In genomic region chr2:8619071-8619470, GRCh38 we compare ENCODE assay signal across 20 cellular contexts.
DNase-seq lines count a peak whose midpoint lies in the region; ATAC-seq lines count a peak whose summit lies in the region.
"Had no signal": no experiment of that assay in that cellular context is flagged by ENCODE, and none has a peak within 500 bp of the region (broad histone marks: within the 10 kb centered on the region; RNA-seq: fewer than 3 reads in every experiment).

No MANE protein-coding gene starts in this region.

- ATAC-seq in stimulated activated naive B cell treated with anti-CD40 and anti-IgM and Interleukin-4, amounts not matched to agents 10 μg/mL and 1 μg/mL and 100 μg/mL, for 72 hours (replicated peaks): no peak
- ATAC-seq: A549 had no signal

- DNase-seq in activated effector memory CD4-positive, alpha-beta T cell treated with anti-CD3 and anti-CD28 coated beads, Interleukin-2, amount 50 U/mL, for 16 hours: peak; percentile 24
- no peak for DNase-seq in activated effector memory CD4-positive, alpha-beta T cell treated with Interleukin-2 at 50 U/mL for 16 hours
- DNase-seq in islet precursor cell: peak; percentile 38
- peak; percentile 43 for DNase-seq in mesenteric fat pad (ENCODE audit: low spot score)
- peak; percentile 62 for DNase-seq in posterior vena cava (ENCODE audit: low spot score)
- no peak for DNase-seq in stimulated activated naive B cell treated with anti-CD40 and anti-IgM and Interleukin-4, amounts not matched to agents 10 μg/mL and 1 μg/mL and 100 μg/mL, for 72 hours
- DNase-seq in cerebellar cortex (ENCODE audit: low spot score): no peak
- DNase-seq: 8988T; ACHN; AML-193; BE2C; Calu3; CD4-positive, alpha-beta memory T cell; COR-L47; DMS53; DMS79 treated with DMSO at 0.1 percent for 48 hours; GF-D8; GOT3; HFFc6 had no signal

- peaks cover 4 to 11% of the 10 kb centered on the region in 2 donors for H3K4me1 Mint-ChIP-seq in stimulated activated naive B cell treated with anti-CD40 and anti-IgM and Interleukin-4, amounts not matched to agents 10 μg/mL and 1 μg/mL and 100 μg/mL, for 72 hours

- H3K27ac Mint-ChIP-seq in stimulated activated naive B cell treated with anti-CD40 and anti-IgM and Interleukin-4, amounts not matched to agents 10 μg/mL and 1 μg/mL and 100 μg/mL, for 72 hours: no peak overlapping the region
- H3K27ac Mint-ChIP-seq: CD4-positive, alpha-beta memory T cell; HFFc6 had no signal

- H3K36me3 Mint-ChIP-seq in stimulated activated naive B cell treated with anti-CD40 and anti-IgM and Interleukin-4, amounts not matched to agents 10 μg/mL and 1 μg/mL and 100 μg/mL, for 72 hours: no peaks in the 10 kb centered on the region
- H3K36me3 Mint-ChIP-seq: CD4-positive, alpha-beta memory T cell had no signal

- H3K9me3 Mint-ChIP-seq in stimulated activated naive B cell treated with anti-CD40 and anti-IgM and Interleukin-4, amounts not matched to agents 10 μg/mL and 1 μg/mL and 100 μg/mL, for 72 hours: no peaks in the 10 kb centered on the region
- H3K9me3 Mint-ChIP-seq: CD4-positive, alpha-beta memory T cell; HFFc6 had no signal

- H3K4me3 Mint-ChIP-seq in stimulated activated naive B cell treated with anti-CD40 and anti-IgM and Interleukin-4, amounts not matched to agents 10 μg/mL and 1 μg/mL and 100 μg/mL, for 72 hours: no peak overlapping the region
- H3K4me3 Mint-ChIP-seq: CD4-positive, alpha-beta memory T cell; HFFc6 had no signal

- H3K27me3 Mint-ChIP-seq in stimulated activated naive B cell treated with anti-CD40 and anti-IgM and Interleukin-4, amounts not matched to agents 10 μg/mL and 1 μg/mL and 100 μg/mL, for 72 hours: peaks cover 45 to 54% of the 10 kb centered on the region in 2 donors

- intact Hi-C loops in posterior vena cava (cut with DNase I): no loop called here

Comparison
In these comparisons a context has a peak if more than half of its experiments do, and no peak if none do; other contexts are left out.
1. DNase-seq: peak in activated effector memory CD4-positive, alpha-beta T cell treated with anti-CD3 and anti-CD28 coated beads, Interleukin-2, amount 50 U/mL, for 16 hours (single experiment), islet precursor cell (single experiment), mesenteric fat pad (single experiment) and posterior vena cava (single experiment); none in activated effector memory CD4-positive, alpha-beta T cell treated with Interleukin-2 at 50 U/mL for 16 hours (single experiment), stimulated activated naive B cell treated with anti-CD40 and anti-IgM and Interleukin-4, amounts not matched to agents 10 μg/mL and 1 μg/mL and 100 μg/mL, for 72 hours (single experiment) and cerebellar cortex (single experiment).